In genomic region chr5:5521478-5521877, GRCh38 we compare ENCODE assay signal across 17 cellular contexts.
"Had no signal": no experiment of that assay in that cellular context is flagged by ENCODE, and none has a peak within 500 bp of the region (broad histone marks: within the 10 kb centered on the region; RNA-seq: fewer than 3 reads in every experiment).

No MANE protein-coding gene starts in this region.

- H3K9me3 ChIP-seq: colonic mucosa, esophagus squamous epithelium, mucosa of descending colon, ovary, right atrium auricular region, stomach had no signal

- H3K27me3 ChIP-seq: colonic mucosa, esophagus squamous epithelium, neural progenitor cell, ovary, right atrium auricular region, stomach had no signal

- H3K4me1 Mint-ChIP-seq: neural progenitor cell had no signal

- H3K9ac ChIP-seq: neural progenitor cell had no signal

- H3K27ac Mint-ChIP-seq: neural progenitor cell had no signal

- H3K4me3 Mint-ChIP-seq: naive thymus-derived CD8-positive, alpha-beta T cell; neural progenitor cell had no signal

- H3K4me3 ChIP-seq: colonic mucosa, esophagus squamous epithelium, mucosa of descending colon, neural progenitor cell, ovary, right atrium auricular region, stomach had no signal

- H3K27ac ChIP-seq: colonic mucosa, esophagus squamous epithelium, neural progenitor cell, ovary, right atrium auricular region, stomach had no signal

- H3K4me1 ChIP-seq: colonic mucosa, esophagus squamous epithelium, right atrium auricular region, stomach had no signal

- H3K36me3 ChIP-seq: colonic mucosa, esophagus squamous epithelium, neural progenitor cell, ovary, right atrium auricular region, stomach had no signal

- DNase-seq: colonic mucosa; dermis blood vessel endothelial cell; esophagus squamous epithelium; foreskin fibroblast; kidney glomerular epithelial cell; mucosa of descending colon; naive thymus-derived CD8-positive, alpha-beta T cell; nucleus accumbens; ovary; small intestine; stimulated activated CD4-positive, alpha-beta T cell treated with anti-CD3 and anti-CD28 coated beads, Interleukin-12 subunit alpha, Interleukin-12 subunit beta, amount 100 ng/mL, for 4 hours; stimulated activated naive CD4-positive, alpha-beta T cell; stomach; trophoblast cell had no signal

- H3K36me3 Mint-ChIP-seq: neural progenitor cell had no signal

- ATAC-seq: left lobe of liver; mucosa of descending colon; naive thymus-derived CD8-positive, alpha-beta T cell had no signal
